17 cellular contexts compared by ENCODE assay signal in genomic region chr16:82736161-82736697, GRCh38.
DNase-seq lines count a peak whose midpoint lies in the region; ATAC-seq, FAIRE-seq and TF ChIP-seq lines count a peak whose summit lies in the region.
"Had no signal": no experiment of that assay in that cellular context is flagged by ENCODE, and none has a peak within 500 bp of the region (broad histone marks: within the 10 kb centered on the region; RNA-seq: fewer than 3 reads in every experiment).

No MANE protein-coding gene starts in this region.

- DNase-seq in GM06990 (ENCODE audit: extremely low read depth, insufficient read length) (peak; percentile 12), left ventricle myocardium superior (no peak), gastrocnemius medialis (no peak), GM12891 (ENCODE audit: insufficient read length, low spot score) (no peak), PC-9 (no peak)
- DNase-seq in activated CD4-positive, alpha-beta memory T cell treated with anti-CD3 and anti-CD28 coated beads for 36 hours, result no peak
- DNase-seq in activated CD4-positive, CD25-positive, alpha-beta regulatory T cell treated with anti-CD3 and anti-CD28 coated beads, Interleukin-2, amount 50 U/mL, for 72 hours, result no peak
- DNase-seq: CD4-positive, CD25-positive, alpha-beta regulatory T cell; IMR-90; NCI-H1436 treated with DMSO at 0.1 percent for 48 hours; NCI-H2227 treated with DMSO at 0.1 percent for 48 hours; NCI-H524 treated with DMSO at 0.1 percent for 48 hours; RPMI8226 had no signal

- in situ Hi-C loops in gastrocnemius medialis (cut with MboI; ENCODE audit: low sequenced_read_pairs in 4 of 4), result no loop called here

- H4K20me1 ChIP-seq in PC-9 (ENCODE audit: insufficient read depth), result no peaks in the 10 kb centered on the region

- intact Hi-C loops in left ventricle myocardium superior (cut with micrococcal nuclease) (loop anchor here (10.0 kb wide), 1 partner anchor 101 kb away; no protein-coding TSS in a partner anchor), gastrocnemius medialis (cut with DNase I; ENCODE audit: low total_unique reads) (loop anchor here (5.0 to 10.0 kb wide), 2 partner anchors 104 to 329 kb away; no protein-coding TSS in a partner anchor), PC-9 (cut with micrococcal nuclease; ENCODE audit: unreplicated experiment) (no loop called here)
- intact Hi-C loops in activated CD4-positive, alpha-beta memory T cell treated with anti-CD3 and anti-CD28 coated beads for 36 hours (cut with micrococcal nuclease), result loop anchor here (5.0 kb wide), 1 partner anchor 99 kb away; no protein-coding TSS in a partner anchor

- CTCF ChIA-PET in activated CD4-positive, alpha-beta memory T cell treated with anti-CD3 and anti-CD28 coated beads for 36 hours (lab: Charles Lee), result no interaction called here
- CTCF ChIA-PET in PC-9 (lab: Charles Lee), result no interaction called here

- H3K27ac Mint-ChIP-seq in activated CD4-positive, alpha-beta memory T cell treated with anti-CD3 and anti-CD28 coated beads for 36 hours, result no peak overlapping the region
- H3K27ac Mint-ChIP-seq: CD4-positive, CD25-positive, alpha-beta regulatory T cell; GM23338 had no signal

- H3K27me3 Mint-ChIP-seq in activated CD4-positive, alpha-beta memory T cell treated with anti-CD3 and anti-CD28 coated beads for 36 hours, result peaks cover 2% of the 10 kb centered on the region

- H3K27me3 ChIP-seq in GM06990 (replicated peaks; ENCODE audit: control insufficient read depth, insufficient read depth, low read length) (no peaks in the 10 kb centered on the region), gastrocnemius medialis (no peaks in the 10 kb centered on the region), PC-9 (ENCODE audit: insufficient read depth, low read depth) (no peaks in the 10 kb centered on the region)

- no peak overlapping the region for H2AFZ ChIP-seq in PC-9
- H2AFZ ChIP-seq: GM23338 had no signal

- H3K79me2 ChIP-seq in PC-9 (ENCODE audit: low read depth), result no peaks in the 10 kb centered on the region

- H3K9me3 ChIP-seq in gastrocnemius medialis, result no peaks in the 10 kb centered on the region
- no peaks in the 10 kb centered on the region for H3K9me3 ChIP-seq in PC-9 (ENCODE audit: insufficient read depth, low read depth)

- no peak overlapping the region for H3K4me3 Mint-ChIP-seq in activated CD4-positive, alpha-beta memory T cell treated with anti-CD3 and anti-CD28 coated beads for 36 hours
- H3K4me3 Mint-ChIP-seq: CD4-positive, CD25-positive, alpha-beta regulatory T cell; GM23338 had no signal

- no peaks in the 10 kb centered on the region for H3K36me3 Mint-ChIP-seq in activated CD4-positive, alpha-beta memory T cell treated with anti-CD3 and anti-CD28 coated beads for 36 hours
- H3K36me3 Mint-ChIP-seq: CD4-positive, CD25-positive, alpha-beta regulatory T cell had no signal

- POLR2A ChIA-PET in activated CD4-positive, alpha-beta memory T cell treated with anti-CD3 and anti-CD28 coated beads for 36 hours (lab: Charles Lee), result no interaction called here
- POLR2A ChIA-PET in PC-9 (lab: Charles Lee; ENCODE audit: unreplicated experiment), result no interaction called here

- TF ChIP-seq POLR2A in gastrocnemius medialis (IDR thresholded peaks at IDR 0.05) (no peak), GM12891 (IDR thresholded peaks at IDR 0.05; ENCODE audit: low read depth, low read length) (no peak)

- no TSS peak for BruUV-seq in PC-9 (replicated peaks; lab: Mats Ljungman, UMichigan)

- ATAC-seq in SK-N-SH treated with all-trans-retinoic acid at 6 μM for 48 hours (peak; percentile 31; the same call in 2 of the 3 replicates), left ventricle myocardium superior (peak; percentile 45), gastrocnemius medialis (no peak)
- ATAC-seq: GM23338 had no signal

- no peaks in the 10 kb centered on the region for H3F3A ChIP-seq in PC-9 (ENCODE audit: insufficient read depth, low read depth)

- no peaks in the 10 kb centered on the region for H3K4me1 Mint-ChIP-seq in activated CD4-positive, alpha-beta memory T cell treated with anti-CD3 and anti-CD28 coated beads for 36 hours (ENCODE audit: low read depth)
- H3K4me1 Mint-ChIP-seq: GM23338 had no signal

- H3K9me2 ChIP-seq in PC-9 (ENCODE audit: insufficient read depth), result no peaks in the 10 kb centered on the region

- TF ChIP-seq CTCF in GM06990 (IDR thresholded peaks at IDR 0.05; ENCODE audit: insufficient read depth, low read length, poor library complexity, severe bottlenecking) (no peak), gastrocnemius medialis (IDR thresholded peaks at IDR 0.05 in 4 of 5, conservative IDR thresholded peaks at IDR 0.05 in 1 of 5) (no peak), PC-9 (conservative IDR thresholded peaks at IDR 0.05) (no peak)

- H3K9me3 Mint-ChIP-seq in activated CD4-positive, alpha-beta memory T cell treated with anti-CD3 and anti-CD28 coated beads for 36 hours, result no peaks in the 10 kb centered on the region
- H3K9me3 Mint-ChIP-seq: GM23338 had no signal

- H3K27ac ChIP-seq in gastrocnemius medialis, result peak overlapping the region; percentile 86 to 90 (median 87)
- no peak overlapping the region for H3K27ac ChIP-seq in PC-9

- H3K4me3 ChIP-seq in GM06990 (replicated peaks; ENCODE audit: low read depth, low read length) (no peak overlapping the region), gastrocnemius medialis (peak overlapping the region in 3 of 4 donors; percentile 7 to 33 (median 14)), PC-9 (no peak overlapping the region)
- H3K4me3 ChIP-seq: GM12878, GM23338 had no signal

- H3K4me1 ChIP-seq in gastrocnemius medialis, result peaks cover 63 to 65% of the 10 kb centered on the region in 2 donors
- H3K4me1 ChIP-seq in PC-9 (replicated peaks; ENCODE audit: insufficient read depth), result no peaks in the 10 kb centered on the region

- no peak for FAIRE-seq in GM12891 (lab: Jason Lieb, UNC)
- FAIRE-seq: GM12878, GM19239 had no signal

- no peak overlapping the region for H3K4me2 ChIP-seq in PC-9
- H3K4me2 ChIP-seq: GM23338 had no signal

- no peaks in the 10 kb centered on the region for H3K36me3 ChIP-seq in GM06990 (ENCODE audit: control insufficient read depth, insufficient read depth, low read length)
- H3K36me3 ChIP-seq in gastrocnemius medialis, result no peaks in the 10 kb centered on the region
- no peaks in the 10 kb centered on the region for H3K36me3 ChIP-seq in PC-9 (ENCODE audit: low read depth)

TF ChIP-seq in SK-N-SH treated with all-trans-retinoic acid at 6 μM for 48 hours, 23 proteins besides CTCF, POLR2A, EP300 and RAD21 (continues in another document):
- no peak for TF ChIP-seq TCF4 (CRISPR knock-in tag; IDR thresholded peaks at IDR 0.05; ENCODE audit: borderline replicate concordance)
- no peak for TF ChIP-seq ZNF70 (CRISPR knock-in tag; IDR thresholded peaks at IDR 0.05)
- TF ChIP-seq, protein P1, sequence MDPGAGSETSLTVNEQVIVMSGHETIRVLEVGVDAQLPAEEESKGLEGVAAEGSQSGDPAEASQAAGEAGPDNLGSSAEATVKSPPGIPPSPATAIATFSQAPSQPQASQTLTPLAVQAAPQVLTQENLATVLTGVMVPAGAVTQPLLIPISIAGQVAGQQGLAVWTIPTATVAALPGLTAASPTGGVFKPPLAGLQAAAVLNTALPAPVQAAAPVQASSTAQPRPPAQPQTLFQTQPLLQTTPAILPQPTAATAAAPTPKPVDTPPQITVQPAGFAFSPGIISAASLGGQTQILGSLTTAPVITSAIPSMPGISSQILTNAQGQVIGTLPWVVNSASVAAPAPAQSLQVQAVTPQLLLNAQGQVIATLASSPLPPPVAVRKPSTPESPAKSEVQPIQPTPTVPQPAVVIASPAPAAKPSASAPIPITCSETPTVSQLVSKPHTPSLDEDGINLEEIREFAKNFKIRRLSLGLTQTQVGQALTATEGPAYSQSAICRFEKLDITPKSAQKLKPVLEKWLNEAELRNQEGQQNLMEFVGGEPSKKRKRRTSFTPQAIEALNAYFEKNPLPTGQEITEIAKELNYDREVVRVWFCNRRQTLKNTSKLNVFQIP (CRISPR knock-in tag; IDR thresholded peaks at IDR 0.05; ENCODE audit: borderline replicate concordance, low read depth), result no peak
- TF ChIP-seq ZFP30 (CRISPR knock-in tag; IDR thresholded peaks at IDR 0.05), result no peak
- no peak for TF ChIP-seq ESRRG (CRISPR knock-in tag; IDR thresholded peaks at IDR 0.05)
- TF ChIP-seq ARNTL (CRISPR knock-in tag; IDR thresholded peaks at IDR 0.05; ENCODE audit: borderline replicate concordance, low read depth), result no peak
- TF ChIP-seq ISL1 (CRISPR knock-in tag; IDR thresholded peaks at IDR 0.05), result no peak
- no peak for TF ChIP-seq ZNF8 (CRISPR knock-in tag; IDR thresholded peaks at IDR 0.05)
- no peak for TF ChIP-seq TOX (CRISPR knock-in tag; IDR thresholded peaks at IDR 0.05; ENCODE audit: borderline replicate concordance)

TF ChIP-seq in GM12891, 5 proteins besides CTCF, POLR2A, EP300 and RAD21:
- TF ChIP-seq SPI1 (IDR thresholded peaks at IDR 0.05; ENCODE audit: low read depth, low read length) (no peak), TAF1 (IDR thresholded peaks at IDR 0.05; ENCODE audit: low read depth, low read length) (no peak), POLR2AphosphoS5 (IDR thresholded peaks at IDR 0.05; ENCODE audit: low read depth, low read length) (no peak), PAX5 (IDR thresholded peaks at IDR 0.05; ENCODE audit: insufficient read depth, low read length, severe bottlenecking) (no peak), POU2F2 (IDR thresholded peaks at IDR 0.05; ENCODE audit: low read depth, low read length) (no peak)

Comparison
In these comparisons a context has a peak if more than half of its experiments do, and no peak if none do; other contexts are left out.
1. H3K4me3 ChIP-seq: peak in gastrocnemius medialis (3 of 4); none in GM06990 (single experiment) and PC-9 (single experiment).
2. ATAC-seq: peak in SK-N-SH treated with all-trans-retinoic acid at 6 μM for 48 hours (single experiment) and left ventricle myocardium superior (single experiment); none in gastrocnemius medialis (0 of 2).